In the genomic region with DNA sequence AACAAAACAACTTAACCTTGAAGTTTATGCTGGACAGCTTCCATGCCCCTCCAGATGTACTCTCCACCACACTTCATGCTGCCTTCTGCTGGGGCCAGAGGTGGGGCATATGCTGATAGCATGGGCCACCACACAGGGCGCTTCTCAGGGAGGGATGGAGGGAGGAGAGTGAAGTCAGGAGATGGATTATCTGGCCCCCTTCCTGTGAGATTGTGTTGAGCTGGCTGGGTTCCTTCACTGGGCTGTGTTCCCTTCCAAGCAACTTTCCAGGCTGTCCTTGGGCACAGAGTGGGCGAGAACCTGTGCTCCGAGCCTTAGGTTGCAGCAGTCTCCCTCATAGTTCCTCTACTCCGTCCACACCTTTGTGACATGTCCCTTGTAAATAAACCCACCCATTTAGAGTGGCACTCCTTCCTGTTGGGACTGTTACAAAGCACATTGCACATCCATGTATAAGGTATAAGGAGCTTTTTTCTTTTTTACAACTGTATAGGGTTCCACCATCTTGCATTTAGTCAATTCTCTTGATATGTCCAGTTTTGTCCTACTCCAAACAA, we compare ENCODE assay signal across 16 cellular contexts.
A peak's percentile ranks its signal among the peaks of the same experiment; 100 is the strongest.
DNase-seq lines count a peak whose midpoint lies in the region; ATAC-seq, FAIRE-seq and TF ChIP-seq lines count a peak whose summit lies in the region.
"Had no signal": no experiment of that assay in that cellular context is flagged by ENCODE, and none has a peak within 500 bp of the region (broad histone marks: within the 10 kb centered on the region; RNA-seq: fewer than 3 reads in every experiment).

No MANE protein-coding gene starts in this region.

- intact Hi-C loops in activated CD4-positive, alpha-beta T cell treated with anti-CD3 and anti-CD28 coated beads, Interleukin-2, amount 10 ng/mL, durations not matched to agents 24 days and 14 days (cut with micrococcal nuclease): no loop called here
- intact Hi-C loops in K562 (cut with micrococcal nuclease) (no loop called here), left colon (cut with DNase I, micrococcal nuclease) (no loop called here)

- H4K20me1 ChIP-seq in K562 (replicated peaks; ENCODE audit: control insufficient read depth, insufficient read depth, low read length): no peaks in the 10 kb centered on the region
- no peaks in the 10 kb centered on the region for H4K20me1 ChIP-seq in hepatocyte (ENCODE audit: insufficient read depth, poor library complexity, severe bottlenecking)

- no peak overlapping the region for H3K4me3 ChIP-seq in K562
- H3K4me3 ChIP-seq in hepatocyte: no peak overlapping the region
- H3K4me3 ChIP-seq: HAP-1 had no signal

- no peak for TF ChIP-seq EP300 in K562 (IDR thresholded peaks at IDR 0.05; ENCODE audit: low read length)

- H3K9me3 ChIP-seq in K562 (replicated peaks; ENCODE audit: control insufficient read depth, insufficient read depth, low read depth, low read length) (no peaks in the 10 kb centered on the region), hepatocyte (ENCODE audit: low read depth) (no peaks in the 10 kb centered on the region)
- H3K9me3 ChIP-seq: Caco-2, HAP-1 had no signal

- H3K9me1 ChIP-seq in K562 (ENCODE audit: control insufficient read depth, insufficient read depth, low read length): no peaks in the 10 kb centered on the region

- no peak overlapping the region for H3K27ac ChIP-seq in K562 (ENCODE audit: extremely low read depth, low read depth, low read length)
- H3K27ac ChIP-seq in hepatocyte: no peak overlapping the region
- H3K27ac ChIP-seq: C4-2B had no signal

- BruUV-seq in K562 (replicated peaks; lab: Mats Ljungman, UMichigan): no TSS peak

- H3K79me2 ChIP-seq in K562 (ENCODE audit: control insufficient read depth, insufficient read depth, low read length) (no peaks in the 10 kb centered on the region), hepatocyte (no peaks in the 10 kb centered on the region)

- no peak overlapping the region for H3K4me3 Mint-ChIP-seq in activated CD4-positive, alpha-beta T cell treated with anti-CD3 and anti-CD28 coated beads, Interleukin-2, amount 10 ng/mL, durations not matched to agents 7 days and 5 days
- no peak overlapping the region for H3K4me3 Mint-ChIP-seq in activated CD4-positive, alpha-beta T cell treated with anti-CD3 and anti-CD28 coated beads, Interleukin-2, amount 10 ng/mL, durations not matched to agents 24 days and 14 days
- H3K4me3 Mint-ChIP-seq in activated T-cell treated with anti-CD3 and anti-CD28 coated beads, Interleukin-2, amount 50 U/mL, for 24 hours: no peak overlapping the region
- H3K4me3 Mint-ChIP-seq: CD4-positive, alpha-beta T cell had no signal

- H3K36me3 ChIP-seq in K562 (ENCODE audit: control insufficient read depth, insufficient read depth, low read length) (no peaks in the 10 kb centered on the region), hepatocyte (replicated peaks; ENCODE audit: insufficient read depth, low read depth) (no peaks in the 10 kb centered on the region)
- H3K36me3 ChIP-seq: HAP-1 had no signal

- H3K4me1 ChIP-seq in K562 (replicated peaks in 1 of 2; ENCODE audit: control insufficient read depth in 2 of 2, insufficient read depth in 2 of 2, low read length in 2 of 2) (no peaks in the 10 kb centered on the region), hepatocyte (ENCODE audit: insufficient read depth) (no peaks in the 10 kb centered on the region)
- H3K4me1 ChIP-seq: Caco-2, HAP-1 had no signal

- H3K27ac Mint-ChIP-seq in activated CD4-positive, alpha-beta T cell treated with anti-CD3 and anti-CD28 coated beads, Interleukin-2, amount 10 ng/mL, durations not matched to agents 7 days and 5 days: no peak overlapping the region
- no peak overlapping the region for H3K27ac Mint-ChIP-seq in activated CD4-positive, alpha-beta T cell treated with anti-CD3 and anti-CD28 coated beads, Interleukin-2, amount 10 ng/mL, durations not matched to agents 24 days and 14 days
- no peak overlapping the region for H3K27ac Mint-ChIP-seq in activated T-cell treated with anti-CD3 and anti-CD28 coated beads, Interleukin-2, amount 50 U/mL, for 24 hours
- H3K27ac Mint-ChIP-seq: CD4-positive, alpha-beta T cell had no signal

- peaks cover 10% of the 10 kb centered on the region for H3K9me3 Mint-ChIP-seq in activated CD4-positive, alpha-beta T cell treated with anti-CD3 and anti-CD28 coated beads, Interleukin-2, amount 10 ng/mL, durations not matched to agents 7 days and 5 days
- H3K9me3 Mint-ChIP-seq in activated CD4-positive, alpha-beta T cell treated with anti-CD3 and anti-CD28 coated beads, Interleukin-2, amount 10 ng/mL, durations not matched to agents 24 days and 14 days: peaks cover 7% of the 10 kb centered on the region
- peaks cover 8% of the 10 kb centered on the region for H3K9me3 Mint-ChIP-seq in activated T-cell treated with anti-CD3 and anti-CD28 coated beads, Interleukin-2, amount 50 U/mL, for 24 hours

- WGBS in K562 (ENCODE audit: insufficient coverage, low coverage, missing lambda C conversion rate): 0% methylated on average over 4 of the region's 4 CpGs
- 85% methylated on average over 4 of the region's 4 CpGs for WGBS in hepatocyte (ENCODE audit: low lambda C conversion rate, missing lambda C conversion rate)

- no peak overlapping the region for H3K9ac ChIP-seq in K562 (ENCODE audit: insufficient read depth in 1 of 2, low read depth in 2 of 2, low read length in 2 of 2)

- POLR2A ChIA-PET in activated CD4-positive, alpha-beta T cell treated with anti-CD3 and anti-CD28 coated beads, Interleukin-2, amount 10 ng/mL, durations not matched to agents 7 days and 5 days (lab: Charles Lee): no interaction called here
- POLR2A ChIA-PET in K562 (lab: Yijun Ruan, JAX): no interaction called here

- H3K27me3 ChIP-seq in K562 (ENCODE audit: control insufficient read depth in 2 of 2, insufficient read depth in 2 of 2, low read length in 2 of 2): peaks cover 4 to 32% of the 10 kb centered on the region in 2 experiments; a peak in 3 of 5 replicates
- no peaks in the 10 kb centered on the region for H3K27me3 ChIP-seq in hepatocyte

- in situ Hi-C loops in K562 (cut with MboI): no loop called here

- CTCF ChIA-PET in activated CD4-positive, alpha-beta T cell treated with anti-CD3 and anti-CD28 coated beads, Interleukin-2, amount 10 ng/mL, durations not matched to agents 7 days and 5 days (lab: Charles Lee): no interaction called here
- CTCF ChIA-PET in K562 (lab: Yijun Ruan, JAX; ENCODE audit: low intra/inter-chr PET ratio): no interaction called here

- DNase-seq in activated CD4-positive, alpha-beta T cell treated with anti-CD3 and anti-CD28 coated beads, Interleukin-2, amount 10 ng/mL, durations not matched to agents 7 days and 5 days: peak; percentile 1
- no peak for DNase-seq in activated CD4-positive, alpha-beta T cell treated with anti-CD3 and anti-CD28 coated beads, Interleukin-2, amount 10 ng/mL, durations not matched to agents 24 days and 14 days
- no peak for DNase-seq in K562 (ENCODE audit: extremely low read depth in 1 of 4, low spot score in 3 of 4)
- no peak for DNase-seq in left colon
- no peak for DNase-seq in activated T-cell treated with anti-CD3 and anti-CD28 coated beads, Interleukin-2, amount 50 U/mL, for 24 hours
- no peak for DNase-seq in SIG-M5 (lab: John Stamatoyannopoulos, UW)
- no peak for DNase-seq in hepatocyte (ENCODE audit: low spot score)
- DNase-seq: ACHN; Caco-2; CD4-positive, alpha-beta T cell; DMS79 treated with DMSO at 0.1 percent for 48 hours; GF-D8 had no signal

- TF ChIP-seq RAD21 in K562 (CRISPR knock-in tag; conservative IDR thresholded peaks at IDR 0.05 in 1 of 2, IDR thresholded peaks at IDR 0.05 in 1 of 2): no peak

- no peaks in the 10 kb centered on the region for H3K9me2 ChIP-seq in hepatocyte (replicated peaks; ENCODE audit: insufficient read depth)

- TF ChIP-seq POLR2A in K562 (conservative IDR thresholded peaks at IDR 0.05): no peak

- H3K27me3 Mint-ChIP-seq in activated CD4-positive, alpha-beta T cell treated with anti-CD3 and anti-CD28 coated beads, Interleukin-2, amount 10 ng/mL, durations not matched to agents 7 days and 5 days: peaks cover 6% of the 10 kb centered on the region
- no peaks in the 10 kb centered on the region for H3K27me3 Mint-ChIP-seq in activated CD4-positive, alpha-beta T cell treated with anti-CD3 and anti-CD28 coated beads, Interleukin-2, amount 10 ng/mL, durations not matched to agents 24 days and 14 days
- no peaks in the 10 kb centered on the region for H3K27me3 Mint-ChIP-seq in activated T-cell treated with anti-CD3 and anti-CD28 coated beads, Interleukin-2, amount 50 U/mL, for 24 hours
- H3K27me3 Mint-ChIP-seq: CD4-positive, alpha-beta T cell had no signal

- no peak for TF ChIP-seq CTCF in K562 (IDR thresholded peaks at IDR 0.05 in 2 of 3, conservative IDR thresholded peaks at IDR 0.05 in 1 of 3; ENCODE audit: insufficient read depth in 2 of 3, low read depth in 1 of 3, low read length in 3 of 3)
- no peak for TF ChIP-seq CTCF in hepatocyte (IDR thresholded peaks at IDR 0.05; ENCODE audit: poor library complexity)

- FAIRE-seq in K562 (lab: Jason Lieb, UNC): peak; percentile 29
- FAIRE-seq: A204.1, D721Med had no signal

- ATAC-seq in K562 (no peak), left colon (peak; percentile 75)

- no peak overlapping the region for H2AFZ ChIP-seq in K562 (ENCODE audit: low read depth, low read length)
- H2AFZ ChIP-seq in hepatocyte: no peak overlapping the region

- no peaks in the 10 kb centered on the region for H3K36me3 Mint-ChIP-seq in activated CD4-positive, alpha-beta T cell treated with anti-CD3 and anti-CD28 coated beads, Interleukin-2, amount 10 ng/mL, durations not matched to agents 7 days and 5 days (ENCODE audit: low read depth)
- no peaks in the 10 kb centered on the region for H3K36me3 Mint-ChIP-seq in activated CD4-positive, alpha-beta T cell treated with anti-CD3 and anti-CD28 coated beads, Interleukin-2, amount 10 ng/mL, durations not matched to agents 24 days and 14 days (ENCODE audit: low read depth)
- H3K36me3 Mint-ChIP-seq in activated T-cell treated with anti-CD3 and anti-CD28 coated beads, Interleukin-2, amount 50 U/mL, for 24 hours (ENCODE audit: low read depth): no peaks in the 10 kb centered on the region

- no peaks in the 10 kb centered on the region for H3K4me1 Mint-ChIP-seq in activated CD4-positive, alpha-beta T cell treated with anti-CD3 and anti-CD28 coated beads, Interleukin-2, amount 10 ng/mL, durations not matched to agents 7 days and 5 days
- no peaks in the 10 kb centered on the region for H3K4me1 Mint-ChIP-seq in activated CD4-positive, alpha-beta T cell treated with anti-CD3 and anti-CD28 coated beads, Interleukin-2, amount 10 ng/mL, durations not matched to agents 24 days and 14 days
- peaks cover 1% of the 10 kb centered on the region for H3K4me1 Mint-ChIP-seq in activated T-cell treated with anti-CD3 and anti-CD28 coated beads, Interleukin-2, amount 50 U/mL, for 24 hours (ENCODE audit: low read depth)

- H3K4me2 ChIP-seq in K562 (ENCODE audit: insufficient read depth, low read length): no peak overlapping the region
- no peak overlapping the region for H3K4me2 ChIP-seq in hepatocyte

TF ChIP-seq in K562, 482 proteins besides CTCF, POLR2A, EP300 and RAD21 (continues in another document):
- TF ChIP-seq ZEB2 (IDR thresholded peaks at IDR 0.05): no peak
